Comparison of ENCODE assay signal across 8 cellular contexts in the genomic region with DNA sequence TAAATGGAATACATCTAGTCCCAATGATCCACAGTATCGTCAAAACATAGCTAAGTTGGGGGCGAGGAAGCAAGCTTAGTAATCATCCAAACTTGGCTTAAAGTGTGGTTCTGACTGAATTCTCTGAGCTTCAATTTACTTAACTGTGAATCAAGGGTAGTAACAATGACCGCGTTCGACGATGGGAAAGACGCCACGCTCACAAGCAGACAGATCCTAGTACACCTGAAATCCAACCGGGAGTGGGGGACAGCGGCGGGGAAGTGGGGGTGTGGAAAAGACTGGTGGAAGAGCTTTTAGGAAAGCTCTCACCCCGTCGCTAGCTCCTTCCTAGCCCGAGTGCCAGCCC. TPM values are rescaled to one million over a fixed set of nuclear protein-coding genes. Genes with fewer than 3 reads are reported as not detected.
A peak's percentile ranks its signal among the peaks of the same experiment; 100 is the strongest.
DNase-seq lines count a peak whose midpoint lies in the region; ATAC-seq and TF ChIP-seq lines count a peak whose summit lies in the region.

No MANE protein-coding gene starts in this region.

- no peaks in the 10 kb centered on the region for H3K36me3 ChIP-seq in right atrium auricular region
- no peaks in the 10 kb centered on the region for H3K36me3 ChIP-seq in smooth muscle cell (ENCODE audit: low read depth)

- H3K27me3 Mint-ChIP-seq in Calu3 (ENCODE audit: unreplicated experiment): no peaks in the 10 kb centered on the region

- intact Hi-C loops in Calu3 (cut with micrococcal nuclease; ENCODE audit: unreplicated experiment): no loop called here

- DNase-seq in Calu3 (no peak), HCEC 1CT (peak; percentile 11), right atrium auricular region (ENCODE audit: low spot score) (no peak), smooth muscle cell (lab: John Stamatoyannopoulos, UW; ENCODE audit: unreplicated experiment) (no peak), epidermal melanocyte (ENCODE audit: insufficient read length, low spot score) (no peak), DMS114 treated with DMSO at 0.1 percent for 48 hours (lab: John Stamatoyannopoulos, UW; ENCODE audit: unreplicated experiment) (no peak)

- ATAC-seq in HG03108 (IDR thresholded peaks at IDR 0.05; ENCODE audit: unreplicated experiment): no peak

- H3K4me1 Mint-ChIP-seq in Calu3 (ENCODE audit: low read depth, unreplicated experiment): peaks cover 17% of the 10 kb centered on the region

- peak overlapping the region; percentile 95 for H3K4me3 Mint-ChIP-seq in Calu3 (ENCODE audit: low read depth, unreplicated experiment)

- under 1% methylated on average over 14 of the region's 14 CpGs for WGBS in smooth muscle cell (ENCODE audit: low lambda C conversion rate)

- H3F3A ChIP-seq in smooth muscle cell (ENCODE audit: low read depth): no peaks in the 10 kb centered on the region

- TF ChIP-seq CTCF in Calu3 (IDR thresholded peaks at IDR 0.05; ENCODE audit: unreplicated experiment) (no peak), VCaP (conservative IDR thresholded peaks at IDR 0.05) (no peak), right atrium auricular region (IDR thresholded peaks at IDR 0.05) (no peak), smooth muscle cell (IDR thresholded peaks at IDR 0.05; ENCODE audit: borderline replicate concordance, insufficient read depth, poor library complexity, severe bottlenecking) (no peak)

- H2AFZ ChIP-seq in smooth muscle cell (ENCODE audit: low read depth): peak overlapping the region; percentile 92

- H3K9me3 Mint-ChIP-seq in Calu3 (ENCODE audit: low read depth, unreplicated experiment): no peaks in the 10 kb centered on the region

- H3K27ac Mint-ChIP-seq in Calu3 (ENCODE audit: unreplicated experiment): peak overlapping the region; percentile 91

- H3K36me3 Mint-ChIP-seq in Calu3 (ENCODE audit: insufficient read depth, unreplicated experiment): peaks cover 22% of the 10 kb centered on the region

- H3K27me3 ChIP-seq in right atrium auricular region (no peaks in the 10 kb centered on the region), smooth muscle cell (ENCODE audit: low read depth) (no peaks in the 10 kb centered on the region)

- peaks cover 39% of the 10 kb centered on the region for H4K20me1 ChIP-seq in smooth muscle cell (ENCODE audit: low read depth)

- H3K9me3 ChIP-seq in right atrium auricular region: no peaks in the 10 kb centered on the region
- no peaks in the 10 kb centered on the region for H3K9me3 ChIP-seq in smooth muscle cell (replicated peaks; ENCODE audit: low read depth)

- peaks cover 46% of the 10 kb centered on the region for H3K79me2 ChIP-seq in smooth muscle cell (ENCODE audit: low read depth)

- H3K4me3 ChIP-seq in right atrium auricular region: peak overlapping the region; percentile 73 to 75
- H3K4me3 ChIP-seq in smooth muscle cell: peak overlapping the region; percentile 86

- H3K4me1 ChIP-seq in right atrium auricular region: peaks cover 0 to 24% of the 10 kb centered on the region in 2 donors
- H3K4me1 ChIP-seq in smooth muscle cell (ENCODE audit: low read depth): peaks cover 15% of the 10 kb centered on the region

- H3K27ac ChIP-seq in VCaP (peak overlapping the region; percentile 89), right atrium auricular region (peak overlapping the region; percentile 81 to 85), smooth muscle cell (ENCODE audit: low read depth) (peak overlapping the region; percentile 72)

- TSS peak; percentile 56 for BruUV-seq in Calu3 (replicated peaks; lab: Mats Ljungman, UMichigan)

- H3K4me2 ChIP-seq in smooth muscle cell: peak overlapping the region; percentile 84

- CTCF ChIA-PET in Calu3 (lab: Charles Lee): interaction anchor here (1.2 kb wide), 1 partner anchor 209 kb away, joined by 4 read pairs; no protein-coding TSS in a partner anchor

- H3K9ac ChIP-seq in smooth muscle cell (ENCODE audit: low read depth): peak overlapping the region; percentile 67

RNA-seq across cellular contexts. Expression of a gene that starts 0.4 kb away (rescaled TPM):
- total RNA-seq in Calu3 (2022) (56.1 and 56.6 TPM in 2 replicates), right atrium auricular region (10 to 100 TPM; 19.5 to 22.4 TPM), smooth muscle cell (64.7 and 75.2 TPM in 2 replicates)
- polyA plus RNA-seq in smooth muscle cell: 106 and 113 TPM in 2 replicates

RNA-seq across cellular contexts. Expression of a gene that starts 57.8 kb away (rescaled TPM):
- total RNA-seq in Calu3 (2022) (24.8 and 25.6 TPM in 2 replicates), right atrium auricular region (10 to 100 TPM; 19.3 to 37.2 TPM), smooth muscle cell (14.8 and 18.0 TPM in 2 replicates)
- polyA plus RNA-seq in smooth muscle cell: 18.8 and 22.6 TPM in 2 replicates
